ENCODE assay signal across 7 cellular contexts in the genomic region with DNA sequence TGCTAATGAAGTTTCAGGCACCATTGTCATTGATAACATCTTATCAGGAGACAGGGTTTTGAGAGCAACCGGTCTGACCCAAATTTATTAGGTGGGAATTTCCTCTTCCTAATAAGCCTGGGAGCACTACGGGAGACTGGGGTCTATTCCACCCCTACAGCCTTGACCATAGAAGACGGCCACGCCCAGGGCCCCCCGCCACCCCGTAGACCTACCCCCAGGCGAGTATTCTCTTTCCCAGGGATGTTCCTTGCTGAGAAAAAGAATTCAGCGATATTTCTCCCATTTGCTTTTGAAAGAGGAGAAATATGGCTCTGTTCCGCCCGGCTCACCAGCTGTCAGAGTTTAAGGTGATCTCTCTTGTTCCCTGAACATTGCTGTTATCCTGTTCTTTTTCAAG. TPM values are rescaled to one million over a fixed set of nuclear protein-coding genes. Genes with fewer than 3 reads are reported as not detected.
DNase-seq lines count a peak whose midpoint lies in the region; ATAC-seq and TF ChIP-seq lines count a peak whose summit lies in the region.
"Not testable (repeated sequence)": the region's sequence is repeated elsewhere in the genome, so short reads cannot be mapped to it uniquely, and the experiment has no call there.

No MANE protein-coding gene starts in this region.

- in situ Hi-C loops in gastrocnemius medialis (cut with MboI; ENCODE audit: low sequenced_read_pairs in 4 of 4), result loop anchor here in 1 of 4 donors (25.0 kb wide), 1 partner anchor 1385 kb away; a partner anchor contains a TSS

- peaks cover 24 to 73% (median 55%) of the 10 kb centered on the region in 4 donors for H3K4me1 Mint-ChIP-seq in CD4-positive, CD25-positive, alpha-beta regulatory T cell
- H3K4me1 Mint-ChIP-seq in activated CD4-positive, alpha-beta T cell treated with anti-CD3 and anti-CD28 coated beads, Interleukin-2, amount 10 ng/mL, durations not matched to agents 24 days and 14 days, result peaks cover 33% of the 10 kb centered on the region
- peaks cover 34% of the 10 kb centered on the region for H3K4me1 Mint-ChIP-seq in activated naive CD8-positive, alpha-beta T cell treated with anti-CD3 and anti-CD28 coated beads, Interleukin-2, amount 10 ng/mL, durations not matched to agents 7 days and 5 days
- peaks cover 45% of the 10 kb centered on the region for H3K4me1 Mint-ChIP-seq in glutamatergic neuron (ENCODE audit: low read depth, unreplicated experiment)

- intact Hi-C loops in activated CD4-positive, alpha-beta T cell treated with anti-CD3 and anti-CD28 coated beads, Interleukin-2, amount 10 ng/mL, durations not matched to agents 24 days and 14 days (cut with micrococcal nuclease), result loop anchor here (1.0 kb wide), 1 partner anchor 13 kb away; a partner anchor contains a TSS
- intact Hi-C loops in lower lobe of right lung (cut with DNase I), result not testable (repeated sequence)
- intact Hi-C loops in gastrocnemius medialis (cut with DNase I; ENCODE audit: low total_unique reads), result loop anchor here (2.0 kb wide), 1 partner anchor 14 kb away; a partner anchor contains a TSS

- DNase-seq in CD4-positive, CD25-positive, alpha-beta regulatory T cell; activated CD4-positive, alpha-beta T cell treated with anti-CD3 and anti-CD28 coated beads, Interleukin-2, amount 10 ng/mL, durations not matched to agents 24 days and 14 days; activated naive CD8-positive, alpha-beta T cell treated with anti-CD3 and anti-CD28 coated beads, Interleukin-2, amount 10 ng/mL, durations not matched to agents 7 days and 5 days; glutamatergic neuron; lower lobe of right lung; gastrocnemius medialis: not testable (repeated sequence)

- peak overlapping the region in 2 of 3 donors; percentile 50 to 58 for H3K27ac Mint-ChIP-seq in CD4-positive, CD25-positive, alpha-beta regulatory T cell
- H3K27ac Mint-ChIP-seq in activated CD4-positive, alpha-beta T cell treated with anti-CD3 and anti-CD28 coated beads, Interleukin-2, amount 10 ng/mL, durations not matched to agents 24 days and 14 days; activated naive CD8-positive, alpha-beta T cell treated with anti-CD3 and anti-CD28 coated beads, Interleukin-2, amount 10 ng/mL, durations not matched to agents 7 days and 5 days: not testable (repeated sequence)
- H3K27ac Mint-ChIP-seq in glutamatergic neuron (ENCODE audit: unreplicated experiment), result peak overlapping the region; percentile 88

- peaks cover 24% of the 10 kb centered on the region for H3K4me1 ChIP-seq in CD4-positive, CD25-positive, alpha-beta regulatory T cell (ENCODE audit: control insufficient read depth, insufficient read depth, low read length, poor library complexity, severe bottlenecking)
- H3K4me1 ChIP-seq in HUES6 (ENCODE audit: control insufficient read depth, insufficient read depth, low read length) (peaks cover 75% of the 10 kb centered on the region), lower lobe of right lung (peaks cover 30% of the 10 kb centered on the region), gastrocnemius medialis (peaks cover 91 to 94% of the 10 kb centered on the region in 2 donors)

- not testable (repeated sequence) for H3K4me3 ChIP-seq in CD4-positive, CD25-positive, alpha-beta regulatory T cell (ENCODE audit: low read depth, low read length); lower lobe of right lung; gastrocnemius medialis
- 0 out of 2 replicates have a peak overlapping the region, but pooled peaks have one; percentile 4 for H3K4me3 ChIP-seq in HUES6 (ENCODE audit: low read depth, low read length)

- H3K9me3 ChIP-seq in CD4-positive, CD25-positive, alpha-beta regulatory T cell (ENCODE audit: control insufficient read depth in 2 of 2, low read length in 2 of 2); HUES6 (ENCODE audit: control insufficient read depth, insufficient read depth, low read depth, low read length); lower lobe of right lung; gastrocnemius medialis: not testable (repeated sequence)

- H3K27me3 ChIP-seq in CD4-positive, CD25-positive, alpha-beta regulatory T cell (ENCODE audit: control insufficient read depth, insufficient read depth, low read length); HUES6 (ENCODE audit: control insufficient read depth, insufficient read depth, low read length); lower lobe of right lung (ENCODE audit: low read depth); gastrocnemius medialis: not testable (repeated sequence)

- H3K27me3 Mint-ChIP-seq in CD4-positive, CD25-positive, alpha-beta regulatory T cell; activated CD4-positive, alpha-beta T cell treated with anti-CD3 and anti-CD28 coated beads, Interleukin-2, amount 10 ng/mL, durations not matched to agents 24 days and 14 days; activated naive CD8-positive, alpha-beta T cell treated with anti-CD3 and anti-CD28 coated beads, Interleukin-2, amount 10 ng/mL, durations not matched to agents 7 days and 5 days; glutamatergic neuron (ENCODE audit: unreplicated experiment): not testable (repeated sequence)

- TF ChIP-seq CTCF in glutamatergic neuron (IDR thresholded peaks at IDR 0.05; ENCODE audit: partially characterized antibody, unreplicated experiment); lower lobe of right lung (IDR thresholded peaks at IDR 0.05); gastrocnemius medialis (IDR thresholded peaks at IDR 0.05 in 4 of 5, conservative IDR thresholded peaks at IDR 0.05 in 1 of 5): not testable (repeated sequence)

- H3K9ac ChIP-seq in HUES6 (ENCODE audit: low read length), result not testable (repeated sequence)

- peaks cover 55% of the 10 kb centered on the region for H3K36me3 Mint-ChIP-seq in CD4-positive, CD25-positive, alpha-beta regulatory T cell
- peaks cover 55% of the 10 kb centered on the region for H3K36me3 Mint-ChIP-seq in activated CD4-positive, alpha-beta T cell treated with anti-CD3 and anti-CD28 coated beads, Interleukin-2, amount 10 ng/mL, durations not matched to agents 24 days and 14 days (ENCODE audit: low read depth)
- peaks cover 58% of the 10 kb centered on the region for H3K36me3 Mint-ChIP-seq in activated naive CD8-positive, alpha-beta T cell treated with anti-CD3 and anti-CD28 coated beads, Interleukin-2, amount 10 ng/mL, durations not matched to agents 7 days and 5 days
- H3K36me3 Mint-ChIP-seq in glutamatergic neuron (ENCODE audit: unreplicated experiment), result not testable (repeated sequence)

- H3K9me3 Mint-ChIP-seq in CD4-positive, CD25-positive, alpha-beta regulatory T cell, result peaks cover 0 to 13% (median 0%) of the 10 kb centered on the region in 7 donors
- not testable (repeated sequence) for H3K9me3 Mint-ChIP-seq in activated CD4-positive, alpha-beta T cell treated with anti-CD3 and anti-CD28 coated beads, Interleukin-2, amount 10 ng/mL, durations not matched to agents 24 days and 14 days; activated naive CD8-positive, alpha-beta T cell treated with anti-CD3 and anti-CD28 coated beads, Interleukin-2, amount 10 ng/mL, durations not matched to agents 7 days and 5 days; glutamatergic neuron (ENCODE audit: unreplicated experiment)

- not testable (repeated sequence) for H3K27ac ChIP-seq in CD4-positive, CD25-positive, alpha-beta regulatory T cell (ENCODE audit: insufficient read depth, low read length, poor library complexity, severe bottlenecking)
- H3K27ac ChIP-seq in HUES6 (ENCODE audit: low read depth, low read length) (peak overlapping the region; percentile 82; the same call in 1 of the 2 replicates), lower lobe of right lung (peak overlapping the region; percentile 67), gastrocnemius medialis (peak overlapping the region; percentile 83 to 90 (median 88))

- not testable (repeated sequence) for ATAC-seq in CD4-positive, CD25-positive, alpha-beta regulatory T cell (ENCODE audit: low read depth in 2 of 2); activated naive CD8-positive, alpha-beta T cell treated with anti-CD3 and anti-CD28 coated beads, Interleukin-2, amount 10 ng/mL, durations not matched to agents 7 days and 5 days (ENCODE audit: low read depth); lower lobe of right lung; gastrocnemius medialis

- H3K4me3 Mint-ChIP-seq in CD4-positive, CD25-positive, alpha-beta regulatory T cell, result not testable (repeated sequence)
- H3K4me3 Mint-ChIP-seq in activated CD4-positive, alpha-beta T cell treated with anti-CD3 and anti-CD28 coated beads, Interleukin-2, amount 10 ng/mL, durations not matched to agents 24 days and 14 days, result peak overlapping the region; percentile 20
- peak overlapping the region; percentile 47 for H3K4me3 Mint-ChIP-seq in activated naive CD8-positive, alpha-beta T cell treated with anti-CD3 and anti-CD28 coated beads, Interleukin-2, amount 10 ng/mL, durations not matched to agents 7 days and 5 days
- H3K4me3 Mint-ChIP-seq in glutamatergic neuron (ENCODE audit: unreplicated experiment), result peak overlapping the region; percentile 64

- POLR2A ChIA-PET in activated naive CD8-positive, alpha-beta T cell treated with anti-CD3 and anti-CD28 coated beads, Interleukin-2, amount 10 ng/mL, durations not matched to agents 7 days and 5 days (lab: Charles Lee), result not testable (repeated sequence)

- H3K36me3 ChIP-seq in CD4-positive, CD25-positive, alpha-beta regulatory T cell (ENCODE audit: control insufficient read depth, insufficient read depth, low read length), result peaks cover 35% of the 10 kb centered on the region
- peaks cover 41% of the 10 kb centered on the region for H3K36me3 ChIP-seq in HUES6 (ENCODE audit: control insufficient read depth, insufficient read depth, low read length)
- H3K36me3 ChIP-seq in lower lobe of right lung, result peaks cover 20% of the 10 kb centered on the region
- not testable (repeated sequence) for H3K36me3 ChIP-seq in gastrocnemius medialis

- TF ChIP-seq POLR2A in gastrocnemius medialis (IDR thresholded peaks at IDR 0.05), result not testable (repeated sequence)

RNA-seq across cellular contexts. Expression of a gene that starts 13.4 kb away (rescaled TPM):
- total RNA-seq in CD4-positive, CD25-positive, alpha-beta regulatory T cell, result 19.4 TPM
- under 1 TPM in 2 of 4 donors, not detected in 2; 0.32 to 0.46 TPM for polyA plus RNA-seq in CD4-positive, CD25-positive, alpha-beta regulatory T cell
- total RNA-seq in activated CD4-positive, alpha-beta T cell treated with anti-CD3 and anti-CD28 coated beads, Interleukin-2, amount 10 ng/mL, durations not matched to agents 24 days and 14 days, result 19.2 and 20.2 TPM in 2 replicates
- total RNA-seq in activated naive CD8-positive, alpha-beta T cell treated with anti-CD3 and anti-CD28 coated beads, Interleukin-2, amount 10 ng/mL, durations not matched to agents 7 days and 5 days, result 10 to 100 TPM; 18.5 to 20.2 TPM
- total RNA-seq in glutamatergic neuron (ENCODE audit: unreplicated experiment) (28.8 TPM), lower lobe of right lung (50.2 TPM), gastrocnemius medialis (100 to 1,000 TPM; 152 to 243 (median 213) TPM)
